In the genomic region with DNA sequence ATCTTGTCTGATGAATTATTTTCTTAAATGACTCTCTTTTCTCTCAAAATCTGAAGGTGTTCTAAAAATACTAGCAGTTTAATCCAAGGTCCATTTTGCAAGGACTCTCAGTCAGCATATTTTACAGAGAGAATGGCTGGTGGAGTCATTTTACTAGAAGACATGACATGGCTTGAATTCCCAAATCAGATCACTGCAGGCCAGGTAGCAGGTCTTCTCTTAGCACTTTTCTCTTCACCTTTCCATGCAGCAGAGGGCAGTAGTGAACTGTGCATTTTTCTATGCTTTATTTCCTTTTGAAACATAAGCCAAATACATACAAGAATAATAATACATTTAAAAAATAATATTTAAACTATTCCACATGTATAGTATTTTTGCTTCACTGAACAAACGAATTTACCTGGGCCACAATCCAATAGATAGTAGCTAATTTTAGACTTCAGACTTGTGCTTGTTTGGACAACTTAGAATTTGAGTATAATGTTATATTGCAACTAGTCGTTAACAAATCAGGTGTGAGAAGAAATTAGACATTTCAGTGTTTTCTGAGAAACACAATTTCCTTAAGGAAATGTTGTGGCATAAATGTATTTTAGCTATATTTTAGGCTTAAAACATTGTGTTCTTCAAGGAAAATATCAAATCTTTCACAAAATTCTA, we compare ENCODE assay signal across 8 cellular contexts.
DNase-seq lines count a peak whose midpoint lies in the region; ATAC-seq, FAIRE-seq and TF ChIP-seq lines count a peak whose summit lies in the region.

No MANE protein-coding gene starts in this region.

- FAIRE-seq in frontal cortex (lab: Jason Lieb, UNC), result peak; percentile 17

- no peaks in the 10 kb centered on the region for H3K27me3 ChIP-seq in AG04450 (ENCODE audit: control insufficient read depth, insufficient read depth, low read length)

- no peaks in the 10 kb centered on the region for H3K9me3 Mint-ChIP-seq in activated CD4-positive, alpha-beta memory T cell treated with anti-CD3 and anti-CD28 coated beads, Interleukin-2, amount 10 ng/mL, durations not matched to agents 7 days and 5 days
- H3K9me3 Mint-ChIP-seq in progenitor cell of endocrine pancreas (ENCODE audit: low read depth), result peaks cover 7% of the 10 kb centered on the region

- peaks cover 5% of the 10 kb centered on the region for H3K27me3 Mint-ChIP-seq in activated CD4-positive, alpha-beta memory T cell treated with anti-CD3 and anti-CD28 coated beads, Interleukin-2, amount 10 ng/mL, durations not matched to agents 7 days and 5 days
- H3K27me3 Mint-ChIP-seq in progenitor cell of endocrine pancreas, result no peaks in the 10 kb centered on the region

- no peaks in the 10 kb centered on the region for H3K36me3 Mint-ChIP-seq in activated CD4-positive, alpha-beta memory T cell treated with anti-CD3 and anti-CD28 coated beads, Interleukin-2, amount 10 ng/mL, durations not matched to agents 7 days and 5 days (ENCODE audit: low read depth)
- H3K36me3 Mint-ChIP-seq in progenitor cell of endocrine pancreas (ENCODE audit: insufficient read depth), result peaks cover 5% of the 10 kb centered on the region

- POLR2A ChIA-PET in AG04450 (lab: Yijun Ruan, JAX), result no interaction called here
- POLR2A ChIA-PET in activated CD4-positive, alpha-beta memory T cell treated with anti-CD3 and anti-CD28 coated beads, Interleukin-2, amount 10 ng/mL, durations not matched to agents 7 days and 5 days (lab: Charles Lee), result interaction anchor here (1.5 kb wide), 1 partner anchor 970 kb away, joined by 3 read pairs; no protein-coding TSS in a partner anchor

- in situ Hi-C loops in GM13977 (cut with MboI; ENCODE audit: low pct_unique_long_range_greater_than_20kb, low sequenced_read_pairs, unreplicated experiment), result loop anchor here (25.0 kb wide), 1 partner anchor 973 kb away; a partner anchor contains a TSS

- ATAC-seq in HG03108 (IDR thresholded peaks at IDR 0.05; ENCODE audit: unreplicated experiment), result no peak

- no peak overlapping the region for H3K4me3 Mint-ChIP-seq in activated CD4-positive, alpha-beta memory T cell treated with anti-CD3 and anti-CD28 coated beads, Interleukin-2, amount 10 ng/mL, durations not matched to agents 7 days and 5 days
- H3K4me3 Mint-ChIP-seq in progenitor cell of endocrine pancreas (ENCODE audit: low read depth), result no peak overlapping the region

- TF ChIP-seq CTCF in AG04450 (IDR thresholded peaks at IDR 0.05; ENCODE audit: low read depth, low read length) (peak; percentile 86), GM13977 (IDR thresholded peaks at IDR 0.05; ENCODE audit: extremely low read depth, insufficient read depth, missing control alignments) (peak; percentile 68), progenitor cell of endocrine pancreas (IDR thresholded peaks at IDR 0.05; ENCODE audit: unreplicated experiment) (peak; percentile 77)

- no peaks in the 10 kb centered on the region for H3K4me1 Mint-ChIP-seq in activated CD4-positive, alpha-beta memory T cell treated with anti-CD3 and anti-CD28 coated beads, Interleukin-2, amount 10 ng/mL, durations not matched to agents 7 days and 5 days
- peaks cover 26% of the 10 kb centered on the region for H3K4me1 Mint-ChIP-seq in progenitor cell of endocrine pancreas (ENCODE audit: low read depth)

- no peaks in the 10 kb centered on the region for H3K9me3 ChIP-seq in AG04450 (ENCODE audit: control insufficient read depth, insufficient read depth, low read length)

- DNase-seq in AG04450 (ENCODE audit: low read depth, low spot score) (peak; percentile 39), GM13977 (ENCODE audit: low spot score) (peak; percentile 28), NCI-H446 (lab: John Stamatoyannopoulos, UW) (peak; percentile 29 to 52), frontal cortex (ENCODE audit: low spot score in 2 of 2) (peak in 1 of 2 donors; percentile 12), progenitor cell of endocrine pancreas (ENCODE audit: low spot score, unreplicated experiment) (peak; percentile 16), islet precursor cell (no peak)
- peak; percentile 23 for DNase-seq in activated CD4-positive, alpha-beta memory T cell treated with anti-CD3 and anti-CD28 coated beads, Interleukin-2, amount 10 ng/mL, durations not matched to agents 7 days and 5 days

- no peak overlapping the region for H3K4me3 ChIP-seq in AG04450 (ENCODE audit: low read depth, low read length)

- no peak overlapping the region for H3K27ac Mint-ChIP-seq in activated CD4-positive, alpha-beta memory T cell treated with anti-CD3 and anti-CD28 coated beads, Interleukin-2, amount 10 ng/mL, durations not matched to agents 7 days and 5 days
- H3K27ac Mint-ChIP-seq in progenitor cell of endocrine pancreas, result no peak overlapping the region

- no peak overlapping the region for H3K27ac ChIP-seq in AG04450 (ENCODE audit: low read depth, low read length)

- CTCF ChIA-PET in AG04450 (lab: Charles Lee), result interaction anchor here (0.5 to 5.4 kb wide), 38 partner anchors 9 to 1025 kb away, joined by 3 to 53 read pairs (median 3); no protein-coding TSS in a partner anchor
- CTCF ChIA-PET in activated CD4-positive, alpha-beta memory T cell treated with anti-CD3 and anti-CD28 coated beads, Interleukin-2, amount 10 ng/mL, durations not matched to agents 7 days and 5 days (lab: Charles Lee), result interaction anchor here (0.8 to 2.4 kb wide), 6 partner anchors 14 to 1022 kb away, joined by 3 to 10 read pairs (median 5); no protein-coding TSS in a partner anchor
